25 cellular contexts compared by ENCODE assay signal in genomic region chr5:124538196-124538595, GRCh38.
"Had no signal": no experiment of that assay in that cellular context is flagged by ENCODE, and none has a peak within 500 bp of the region (broad histone marks: within the 10 kb centered on the region; RNA-seq: fewer than 3 reads in every experiment).

No MANE protein-coding gene starts in this region.

- H3K4me1 ChIP-seq: ascending aorta, esophagus squamous epithelium, lower lobe of right lung, suprapubic skin, tibial artery had no signal

- H3K27me3 ChIP-seq: ascending aorta, esophagus squamous epithelium, gastrocnemius medialis, hepatocyte, suprapubic skin, tibial artery had no signal

- DNase-seq: activated CD4-positive, alpha-beta T cell treated with anti-CD3 and anti-CD28 coated beads for 36 hours; activated CD4-positive, alpha-beta T cell treated with anti-CD3 and anti-CD28 coated beads, Interleukin-2, amount 50 U/mL, for 4 hours; activated CD4-positive, CD25-positive, alpha-beta regulatory T cell; activated CD8-positive, alpha-beta memory T cell treated with anti-CD3 and anti-CD28 coated beads for 24 hours; activated effector memory CD4-positive, alpha-beta T cell treated with anti-CD3 and anti-CD28 coated beads, Interleukin-2, amount 50 U/mL, for 16 hours; activated naive CD4-positive, alpha-beta T cell treated with anti-CD3 and anti-CD28 coated beads for 36 hours; activated naive CD8-positive, alpha-beta T cell treated with anti-CD3 and anti-CD28 coated beads, Interleukin-2, amount 10 ng/mL, durations not matched to agents 7 days and 5 days; cortex of kidney; esophagus squamous epithelium; gastrocnemius medialis; glutamatergic neuron; left colon; lower lobe of right lung; mucosa of descending colon; posterior cingulate gyrus; small intestine; stimulated activated CD4-positive, alpha-beta T cell treated with anti-CD3 and anti-CD28 coated beads, Interleukin-2, amount 100 ng/mL, for 24 hours; stimulated activated naive B cell treated with anti-CD40 and anti-IgM and Interleukin-4, amounts not matched to agents 10 μg/mL and 1 μg/mL and 100 μg/mL, for 72 hours; tibial artery had no signal

- H3K36me3 ChIP-seq: ascending aorta, esophagus squamous epithelium, gastrocnemius medialis, lower lobe of right lung, suprapubic skin, tibial artery had no signal

- H3K27ac ChIP-seq: epithelial cell of prostate, hepatocyte, lower lobe of right lung, tibial artery had no signal

- H3K4me3 ChIP-seq: ascending aorta, esophagus squamous epithelium, gastrocnemius medialis, hepatocyte, lower lobe of right lung, mucosa of descending colon, suprapubic skin, tibial artery had no signal

- H3K9me3 ChIP-seq: ascending aorta, esophagus squamous epithelium, gastrocnemius medialis, lower lobe of right lung, mucosa of descending colon, suprapubic skin, tibial artery had no signal

- H3K4me2 ChIP-seq: hepatocyte had no signal

- H3K79me2 ChIP-seq: hepatocyte had no signal

- ATAC-seq: activated CD4-positive, alpha-beta T cell treated with anti-CD3 and anti-CD28 coated beads for 36 hours; gastrocnemius medialis; left colon; lower lobe of right lung; mucosa of descending colon; natural killer cell treated with Interleukin-12 subunit alpha and Interleukin-12 subunit beta and Interleukin-15 and Interleukin-18, amount 100 ng/mL, for 72 hours; sciatic nerve; stimulated activated naive B cell treated with anti-CD40 and anti-IgM and Interleukin-4, amounts not matched to agents 10 μg/mL and 1 μg/mL and 100 μg/mL, for 72 hours had no signal
